Comparison of ENCODE assay signal across 2 cellular contexts in genomic region chr11:14537134-14537599, GRCh38.
TF ChIP-seq lines count a peak whose summit lies in the region.

No MANE protein-coding gene starts in this region.

TF ChIP-seq in SK-N-SH treated with all-trans-retinoic acid at 6 μM for 48 hours, 23 proteins besides CTCF, POLR2A, EP300 and RAD21 (continued from another document):
- no peak for TF ChIP-seq TSHZ2 (CRISPR knock-in tag; IDR thresholded peaks at IDR 0.05)
- no peak for TF ChIP-seq ZFP3 (CRISPR knock-in tag; IDR thresholded peaks at IDR 0.05)

TF ChIP-seq in GM12878, 131 proteins besides CTCF, POLR2A, EP300 and RAD21 (continued from another document):
- TF ChIP-seq, protein P1, sequence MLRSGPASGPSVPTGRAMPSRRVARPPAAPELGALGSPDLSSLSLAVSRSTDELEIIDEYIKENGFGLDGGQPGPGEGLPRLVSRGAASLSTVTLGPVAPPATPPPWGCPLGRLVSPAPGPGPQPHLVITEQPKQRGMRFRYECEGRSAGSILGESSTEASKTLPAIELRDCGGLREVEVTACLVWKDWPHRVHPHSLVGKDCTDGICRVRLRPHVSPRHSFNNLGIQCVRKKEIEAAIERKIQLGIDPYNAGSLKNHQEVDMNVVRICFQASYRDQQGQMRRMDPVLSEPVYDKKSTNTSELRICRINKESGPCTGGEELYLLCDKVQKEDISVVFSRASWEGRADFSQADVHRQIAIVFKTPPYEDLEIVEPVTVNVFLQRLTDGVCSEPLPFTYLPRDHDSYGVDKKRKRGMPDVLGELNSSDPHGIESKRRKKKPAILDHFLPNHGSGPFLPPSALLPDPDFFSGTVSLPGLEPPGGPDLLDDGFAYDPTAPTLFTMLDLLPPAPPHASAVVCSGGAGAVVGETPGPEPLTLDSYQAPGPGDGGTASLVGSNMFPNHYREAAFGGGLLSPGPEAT (IDR thresholded peaks at IDR 0.05; ENCODE audit: low read depth) = peak; percentile 34; the same call in 1 of the 2 replicates
- TF ChIP-seq MTA2 (IDR thresholded peaks at IDR 0.05; ENCODE audit: low read depth) (no peak), SIN3A (IDR thresholded peaks at IDR 0.05; ENCODE audit: low read depth, low read length) (no peak), ATF2 (IDR thresholded peaks at IDR 0.05; ENCODE audit: low read length) (no peak)
